ENCODE assay signal across 8 cellular contexts in genomic region chr11:20443596-20443995, GRCh38. TPM values are rescaled to one million over a fixed set of nuclear protein-coding genes. Genes with fewer than 3 reads are reported as not detected.
DNase-seq lines count a peak whose midpoint lies in the region; ATAC-seq lines count a peak whose summit lies in the region.

No MANE protein-coding gene starts in this region.

- peaks cover 25% of the 10 kb centered on the region for H3K36me3 Mint-ChIP-seq in stimulated activated effector memory CD8-positive, alpha-beta T cell treated with anti-CD3 and anti-CD28 coated beads, Interleukin-12 subunit alpha, Interleukin-12 subunit beta, amount 100 ng/mL, for 72 hours

- ATAC-seq in GM21529 (IDR thresholded peaks at IDR 0.05; ENCODE audit: unreplicated experiment) (peak; percentile 44), GM19455 (IDR thresholded peaks at IDR 0.05; ENCODE audit: unreplicated experiment) (no peak), GM18868 (IDR thresholded peaks at IDR 0.05; ENCODE audit: unreplicated experiment) (no peak)
- no peak for ATAC-seq in stimulated activated effector memory CD8-positive, alpha-beta T cell treated with anti-CD3 and anti-CD28 coated beads, Interleukin-12 subunit alpha, Interleukin-12 subunit beta, amount 100 ng/mL, for 72 hours

- in situ Hi-C loops in SK-MEL-5 (cut with HindIII; ENCODE audit: low pct_unique_long_range_greater_than_20kb, low sequenced_read_pairs) = no loop called here

- DNase-seq in AG08395 (ENCODE audit: low spot score) = peak; percentile 6
- DNase-seq in SK-MEL-5 (ENCODE audit: low read depth, low spot score) = peak; percentile 67
- peak; percentile 3 for DNase-seq in germinal center (ENCODE audit: low spot score)
- DNase-seq in activated CD4-positive, alpha-beta T cell treated with anti-CD3 and anti-CD28 coated beads, Interleukin-2, amount 50 U/mL, for 1 hour = no peak
- no peak for DNase-seq in stimulated activated effector memory CD8-positive, alpha-beta T cell treated with anti-CD3 and anti-CD28 coated beads, Interleukin-12 subunit alpha, Interleukin-12 subunit beta, amount 100 ng/mL, for 72 hours (ENCODE audit: low spot score in 2 of 2)

- no peaks in the 10 kb centered on the region for H3K4me1 Mint-ChIP-seq in stimulated activated effector memory CD8-positive, alpha-beta T cell treated with anti-CD3 and anti-CD28 coated beads, Interleukin-12 subunit alpha, Interleukin-12 subunit beta, amount 100 ng/mL, for 72 hours

- H3K27ac Mint-ChIP-seq in stimulated activated effector memory CD8-positive, alpha-beta T cell treated with anti-CD3 and anti-CD28 coated beads, Interleukin-12 subunit alpha, Interleukin-12 subunit beta, amount 100 ng/mL, for 72 hours = no peak overlapping the region

- no peaks in the 10 kb centered on the region for H3K9me3 Mint-ChIP-seq in stimulated activated effector memory CD8-positive, alpha-beta T cell treated with anti-CD3 and anti-CD28 coated beads, Interleukin-12 subunit alpha, Interleukin-12 subunit beta, amount 100 ng/mL, for 72 hours

- H3K4me3 Mint-ChIP-seq in stimulated activated effector memory CD8-positive, alpha-beta T cell treated with anti-CD3 and anti-CD28 coated beads, Interleukin-12 subunit alpha, Interleukin-12 subunit beta, amount 100 ng/mL, for 72 hours = no peak overlapping the region

RNA-seq across cellular contexts. Expression of gene PRMT3, which starts 56.1 kb away (rescaled TPM):
- total RNA-seq in SK-MEL-5 (2014; rRNA removed; shearing (Covaris generic)) = 46.4 and 51.6 TPM in 2 replicates
- polyA plus RNA-seq in SK-MEL-5 (2015; cell fraction: cytosol; rRNA removed) = 39.9 and 47.1 TPM in 2 replicates
- polyA plus RNA-seq in SK-MEL-5 (2015; cell fraction: nucleus; rRNA removed) = 52.1 and 56.8 TPM in 2 replicates

Comparison
In these comparisons a context has a peak if more than half of its experiments do, and no peak if none do; other contexts are left out.
1. DNase-seq: peak in AG08395 (single experiment), SK-MEL-5 (single experiment) and germinal center (single experiment); none in activated CD4-positive, alpha-beta T cell treated with anti-CD3 and anti-CD28 coated beads, Interleukin-2, amount 50 U/mL, for 1 hour (single experiment) and stimulated activated effector memory CD8-positive, alpha-beta T cell treated with anti-CD3 and anti-CD28 coated beads, Interleukin-12 subunit alpha, Interleukin-12 subunit beta, amount 100 ng/mL, for 72 hours (0 of 2).